Comparison of ENCODE assay signal across 20 cellular contexts in the genomic region with DNA sequence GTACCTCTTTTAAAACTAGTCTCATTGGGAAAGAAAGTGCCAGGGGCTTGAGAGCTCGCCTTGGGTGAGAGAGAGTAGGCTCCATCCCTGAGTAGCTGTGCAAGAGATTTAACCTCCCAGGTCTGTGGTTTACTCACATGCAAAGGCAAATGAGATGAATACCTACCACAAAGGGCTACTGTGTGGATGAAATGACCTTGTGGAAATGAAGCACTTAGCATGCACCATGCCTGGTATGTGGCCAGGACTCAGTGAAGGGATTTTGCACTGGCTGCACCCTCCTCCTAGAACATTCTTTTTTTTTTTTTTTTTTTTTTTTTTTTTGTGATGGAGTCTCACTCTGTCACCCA.
DNase-seq lines count a peak whose midpoint lies in the region; ATAC-seq, FAIRE-seq and TF ChIP-seq lines count a peak whose summit lies in the region.
"Had no signal": no experiment of that assay in that cellular context is flagged by ENCODE, and none has a peak within 500 bp of the region (broad histone marks: within the 10 kb centered on the region; RNA-seq: fewer than 3 reads in every experiment).

No MANE protein-coding gene starts in this region.

- H3K36me3 Mint-ChIP-seq in GM23338 (ENCODE audit: low read depth): no peaks in the 10 kb centered on the region
- H3K36me3 Mint-ChIP-seq in neural progenitor cell: no peaks in the 10 kb centered on the region

- no peak for TF ChIP-seq POLR2A in GM12892 (IDR thresholded peaks at IDR 0.05; ENCODE audit: low read depth, low read length)

- H3K9me3 Mint-ChIP-seq in GM23338 (no peaks in the 10 kb centered on the region; the same call in 2 of the 3 replicates), neural progenitor cell (no peaks in the 10 kb centered on the region)
- H3K9me3 Mint-ChIP-seq: activated CD8-positive, alpha-beta T cell treated with anti-CD3 and anti-CD28 coated beads for 36 hours had no signal

- H2AFZ ChIP-seq in GM23338 (peak overlapping the region; percentile 91; the same call in 1 of the 2 replicates), neural progenitor cell (replicated peaks) (peak overlapping the region; percentile 79)
- H2AFZ ChIP-seq: parathyroid adenoma had no signal

- no peak for TF ChIP-seq CTCF in GM23338 (conservative IDR thresholded peaks at IDR 0.05; ENCODE audit: low read depth in 2 of 2)
- TF ChIP-seq CTCF in cardiac muscle cell (IDR thresholded peaks at IDR 0.05; ENCODE audit: low read depth, low read length): no peak
- no peak for TF ChIP-seq CTCF in neural progenitor cell (IDR thresholded peaks at IDR 0.05)

- peaks cover 15% of the 10 kb centered on the region; the same call in 2 of the 3 replicates for H3K4me1 Mint-ChIP-seq in GM23338
- H3K4me1 Mint-ChIP-seq in neural progenitor cell: no peaks in the 10 kb centered on the region

- DNase-seq in GM23338 (ENCODE audit: low spot score) (peak; percentile 9), NT2/D1 (ENCODE audit: low read depth, low spot score) (peak; percentile 74), cardiac muscle cell (ENCODE audit: low read depth in 1 of 2, low spot score in 1 of 2) (no peak), neural progenitor cell (ENCODE audit: low spot score) (no peak), GM12892 (ENCODE audit: insufficient read length) (no peak), mesenteric fat pad (ENCODE audit: low spot score) (no peak)
- DNase-seq: activated CD8-positive, alpha-beta T cell treated with anti-CD3 and anti-CD28 coated beads for 36 hours; activated gamma-delta T cell treated with Interleukin-2 at 50 U/mL for 16 hours; C1 segment of cervical spinal cord; Calu3; naive thymus-derived CD8-positive, alpha-beta T cell; NCI-H510A; sigmoid colon; SW 1271 had no signal

- no peak overlapping the region for H3K27ac Mint-ChIP-seq in GM23338
- no peak overlapping the region for H3K27ac Mint-ChIP-seq in neural progenitor cell
- H3K27ac Mint-ChIP-seq: activated CD8-positive, alpha-beta T cell treated with anti-CD3 and anti-CD28 coated beads for 36 hours; naive thymus-derived CD8-positive, alpha-beta T cell had no signal

- H3K9ac ChIP-seq in NT2/D1 (ENCODE audit: insufficient read length, low read depth) (peak overlapping the region; percentile 7), neural progenitor cell (no peak overlapping the region)
- H3K9ac ChIP-seq: parathyroid adenoma had no signal

- H3K36me3 ChIP-seq in GM23338 (ENCODE audit: insufficient read depth): no peaks in the 10 kb centered on the region
- no peaks in the 10 kb centered on the region for H3K36me3 ChIP-seq in NT2/D1 (ENCODE audit: insufficient read depth, insufficient read length, low read length)
- H3K36me3 ChIP-seq in cardiac muscle cell: no peaks in the 10 kb centered on the region
- no peaks in the 10 kb centered on the region for H3K36me3 ChIP-seq in neural progenitor cell
- H3K36me3 ChIP-seq: breast epithelium, sigmoid colon had no signal

- H3K27me3 Mint-ChIP-seq in GM23338 (ENCODE audit: insufficient read depth, low read depth, poor library complexity) (no peaks in the 10 kb centered on the region), neural progenitor cell (ENCODE audit: insufficient read depth, low read depth) (peaks cover 3% of the 10 kb centered on the region)

- no peak for FAIRE-seq in GM12892 (lab: Jason Lieb, UNC)
- FAIRE-seq: endometrium, G401.6 had no signal

- H3K27me3 ChIP-seq in GM23338 (ENCODE audit: insufficient read depth) (no peaks in the 10 kb centered on the region), NT2/D1 (ENCODE audit: insufficient read depth, insufficient read length) (peaks cover 3% of the 10 kb centered on the region), cardiac muscle cell (no peaks in the 10 kb centered on the region), neural progenitor cell (no peaks in the 10 kb centered on the region)
- H3K27me3 ChIP-seq: breast epithelium, sigmoid colon had no signal

- no peak overlapping the region for H3K4me2 ChIP-seq in GM23338
- no peak overlapping the region for H3K4me2 ChIP-seq in neural progenitor cell

- H3K9me3 ChIP-seq in NT2/D1 (ENCODE audit: insufficient read depth, low read length) (peaks cover 15% of the 10 kb centered on the region), cardiac muscle cell (ENCODE audit: low read depth) (no peaks in the 10 kb centered on the region), neural progenitor cell (ENCODE audit: low read depth) (no peaks in the 10 kb centered on the region)

- H3K27ac ChIP-seq in GM23338 (ENCODE audit: low read depth) (no peak overlapping the region), cardiac muscle cell (peak overlapping the region; percentile 94), neural progenitor cell (no peak overlapping the region)
- H3K27ac ChIP-seq: parathyroid adenoma had no signal

- H3K4me3 Mint-ChIP-seq in GM23338 (no peak overlapping the region), neural progenitor cell (no peak overlapping the region)
- H3K4me3 Mint-ChIP-seq: activated CD8-positive, alpha-beta T cell treated with anti-CD3 and anti-CD28 coated beads for 36 hours; naive thymus-derived CD8-positive, alpha-beta T cell had no signal

- peak; percentile 70 for ATAC-seq in GM23338
- no peak for ATAC-seq in HG02870 (IDR thresholded peaks at IDR 0.05; ENCODE audit: unreplicated experiment)
- ATAC-seq: activated CD4-positive, CD25-positive, alpha-beta regulatory T cell treated with anti-CD3 and anti-CD28 coated beads, Interleukin-2, amount 50 U/mL, for 24 hours; activated CD8-positive, alpha-beta T cell treated with anti-CD3 and anti-CD28 coated beads for 36 hours; naive thymus-derived CD8-positive, alpha-beta T cell had no signal

- H4K20me1 ChIP-seq in GM23338 (replicated peaks; ENCODE audit: insufficient read depth) (no peaks in the 10 kb centered on the region), neural progenitor cell (ENCODE audit: low read depth) (no peaks in the 10 kb centered on the region)

- no peak overlapping the region for H3K4me3 ChIP-seq in GM23338
- H3K4me3 ChIP-seq in NT2/D1 (ENCODE audit: insufficient read length, low read depth): no peak overlapping the region
- no peak overlapping the region for H3K4me3 ChIP-seq in cardiac muscle cell
- no peak overlapping the region for H3K4me3 ChIP-seq in neural progenitor cell

- H3F3A ChIP-seq in GM23338 (replicated peaks; ENCODE audit: low read depth) (no peaks in the 10 kb centered on the region), neural progenitor cell (ENCODE audit: low read depth) (no peaks in the 10 kb centered on the region)

- H3K9me2 ChIP-seq in GM23338 (ENCODE audit: insufficient read depth): 0 out of 2 replicates have a peak, but pooled peaks cover 4% of the 10 kb centered on the region

- H3K4me1 ChIP-seq in GM23338 (ENCODE audit: insufficient read depth) (peaks cover 4% of the 10 kb centered on the region; the same call in 1 of the 2 replicates), NT2/D1 (ENCODE audit: insufficient read depth, insufficient read length) (no peaks in the 10 kb centered on the region), cardiac muscle cell (ENCODE audit: low read depth) (peaks cover 36% of the 10 kb centered on the region), neural progenitor cell (no peaks in the 10 kb centered on the region)
- H3K4me1 ChIP-seq: breast epithelium, parathyroid adenoma had no signal

- H3K79me2 ChIP-seq in GM23338 (replicated peaks; ENCODE audit: insufficient read depth) (no peaks in the 10 kb centered on the region), neural progenitor cell (ENCODE audit: low read depth) (no peaks in the 10 kb centered on the region)
- H3K79me2 ChIP-seq: parathyroid adenoma had no signal

TF ChIP-seq in GM23338, 12 proteins besides CTCF, POLR2A, EP300 and RAD21 (continues in another document):
- no peak for TF ChIP-seq POLR2AphosphoS5 (IDR thresholded peaks at IDR 0.05; ENCODE audit: low read depth)
- no peak for TF ChIP-seq EZH2 (IDR thresholded peaks at IDR 0.05; ENCODE audit: low read depth, unreplicated experiment)
- no peak for TF ChIP-seq ETS1 (IDR thresholded peaks at IDR 0.05)

Comparison
In these comparisons a context has a peak if more than half of its experiments do, and no peak if none do; other contexts are left out.
1. DNase-seq: peak in GM23338 (single experiment) and NT2/D1 (single experiment); none in cardiac muscle cell (0 of 2), neural progenitor cell (single experiment), GM12892 (single experiment) and mesenteric fat pad (single experiment).